1 cellular context compared by ENCODE assay signal in genomic region chr7:24965831-24966708, GRCh38.
TF ChIP-seq lines count a peak whose summit lies in the region.

No MANE protein-coding gene starts in this region.

TF ChIP-seq in K562, 482 proteins besides CTCF, POLR2A, EP300 and RAD21 (continued from another document and continues in another):
- TF ChIP-seq ZNF398 (CRISPR knock-in tag; IDR thresholded peaks at IDR 0.05) (no peak), SP1 (CRISPR knock-in tag; IDR thresholded peaks at IDR 0.05) (no peak), U2AF2 (optimal IDR thresholded peaks at IDR 0.05; ENCODE audit: low read depth, low read length) (no peak), CREB3 (tag; conservative IDR thresholded peaks at IDR 0.05; ENCODE audit: low read depth) (no peak), BCOR (IDR thresholded peaks at IDR 0.05) (no peak), NELFE (IDR thresholded peaks at IDR 0.05; ENCODE audit: insufficient read depth, insufficient read length) (no peak), RCOR1 (IDR thresholded peaks at IDR 0.05; ENCODE audit: borderline replicate concordance in 1 of 2, low read depth in 2 of 2, low read length in 2 of 2) (0 out of 4 replicates have a peak, but pooled peaks of 1 of the 2 experiments have one; percentile 16), SOX6 (IDR thresholded peaks at IDR 0.05) (peak; percentile 46; the same call in 1 of the 2 replicates), CBFA2T2 (conservative IDR thresholded peaks at IDR 0.05) (peak; percentile 19), ZNF174 (CRISPR knock-in tag; IDR thresholded peaks at IDR 0.05) (no peak), STAT5B (CRISPR knock-in tag; IDR thresholded peaks at IDR 0.05) (no peak), HNRNPH1 (optimal IDR thresholded peaks at IDR 0.05; ENCODE audit: low read depth, low read length) (no peak), ZNF143 (CRISPR knock-in tag; IDR thresholded peaks at IDR 0.05) (no peak), ESRRB (CRISPR knock-in tag; IDR thresholded peaks at IDR 0.05; ENCODE audit: borderline replicate concordance) (no peak), SFPQ (IDR thresholded peaks at IDR 0.05; ENCODE audit: low read depth, low read length) (no peak), SMAD3 (CRISPR knock-in tag; conservative IDR thresholded peaks at IDR 0.05) (no peak), ZBTB2 (IDR thresholded peaks at IDR 0.05) (no peak), CTBP1 (IDR thresholded peaks at IDR 0.05; ENCODE audit: borderline replicate concordance) (peak; percentile 57; the same call in 1 of the 2 replicates), NCOA2 (IDR thresholded peaks at IDR 0.05; ENCODE audit: partially characterized antibody in 2 of 2) (no peak), ZNF668 (CRISPR knock-in tag; IDR thresholded peaks at IDR 0.05) (no peak), PBX2 (CRISPR knock-in tag; IDR thresholded peaks at IDR 0.05; ENCODE audit: low read depth) (no peak), PBX2 (tag; conservative IDR thresholded peaks at IDR 0.05; ENCODE audit: low read depth) (no peak)
- TF ChIP-seq, protein P1, sequence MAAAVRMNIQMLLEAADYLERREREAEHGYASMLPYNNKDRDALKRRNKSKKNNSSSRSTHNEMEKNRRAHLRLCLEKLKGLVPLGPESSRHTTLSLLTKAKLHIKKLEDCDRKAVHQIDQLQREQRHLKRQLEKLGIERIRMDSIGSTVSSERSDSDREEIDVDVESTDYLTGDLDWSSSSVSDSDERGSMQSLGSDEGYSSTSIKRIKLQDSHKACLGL (CRISPR knock-in tag; IDR thresholded peaks at IDR 0.05; ENCODE audit: borderline replicate concordance, poor library complexity, severe bottlenecking): no peak
- TF ChIP-seq, protein P2, sequence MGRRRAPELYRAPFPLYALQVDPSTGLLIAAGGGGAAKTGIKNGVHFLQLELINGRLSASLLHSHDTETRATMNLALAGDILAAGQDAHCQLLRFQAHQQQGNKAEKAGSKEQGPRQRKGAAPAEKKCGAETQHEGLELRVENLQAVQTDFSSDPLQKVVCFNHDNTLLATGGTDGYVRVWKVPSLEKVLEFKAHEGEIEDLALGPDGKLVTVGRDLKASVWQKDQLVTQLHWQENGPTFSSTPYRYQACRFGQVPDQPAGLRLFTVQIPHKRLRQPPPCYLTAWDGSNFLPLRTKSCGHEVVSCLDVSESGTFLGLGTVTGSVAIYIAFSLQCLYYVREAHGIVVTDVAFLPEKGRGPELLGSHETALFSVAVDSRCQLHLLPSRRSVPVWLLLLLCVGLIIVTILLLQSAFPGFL (CRISPR knock-in tag; IDR thresholded peaks at IDR 0.05): no peak
- TF ChIP-seq, protein P3, sequence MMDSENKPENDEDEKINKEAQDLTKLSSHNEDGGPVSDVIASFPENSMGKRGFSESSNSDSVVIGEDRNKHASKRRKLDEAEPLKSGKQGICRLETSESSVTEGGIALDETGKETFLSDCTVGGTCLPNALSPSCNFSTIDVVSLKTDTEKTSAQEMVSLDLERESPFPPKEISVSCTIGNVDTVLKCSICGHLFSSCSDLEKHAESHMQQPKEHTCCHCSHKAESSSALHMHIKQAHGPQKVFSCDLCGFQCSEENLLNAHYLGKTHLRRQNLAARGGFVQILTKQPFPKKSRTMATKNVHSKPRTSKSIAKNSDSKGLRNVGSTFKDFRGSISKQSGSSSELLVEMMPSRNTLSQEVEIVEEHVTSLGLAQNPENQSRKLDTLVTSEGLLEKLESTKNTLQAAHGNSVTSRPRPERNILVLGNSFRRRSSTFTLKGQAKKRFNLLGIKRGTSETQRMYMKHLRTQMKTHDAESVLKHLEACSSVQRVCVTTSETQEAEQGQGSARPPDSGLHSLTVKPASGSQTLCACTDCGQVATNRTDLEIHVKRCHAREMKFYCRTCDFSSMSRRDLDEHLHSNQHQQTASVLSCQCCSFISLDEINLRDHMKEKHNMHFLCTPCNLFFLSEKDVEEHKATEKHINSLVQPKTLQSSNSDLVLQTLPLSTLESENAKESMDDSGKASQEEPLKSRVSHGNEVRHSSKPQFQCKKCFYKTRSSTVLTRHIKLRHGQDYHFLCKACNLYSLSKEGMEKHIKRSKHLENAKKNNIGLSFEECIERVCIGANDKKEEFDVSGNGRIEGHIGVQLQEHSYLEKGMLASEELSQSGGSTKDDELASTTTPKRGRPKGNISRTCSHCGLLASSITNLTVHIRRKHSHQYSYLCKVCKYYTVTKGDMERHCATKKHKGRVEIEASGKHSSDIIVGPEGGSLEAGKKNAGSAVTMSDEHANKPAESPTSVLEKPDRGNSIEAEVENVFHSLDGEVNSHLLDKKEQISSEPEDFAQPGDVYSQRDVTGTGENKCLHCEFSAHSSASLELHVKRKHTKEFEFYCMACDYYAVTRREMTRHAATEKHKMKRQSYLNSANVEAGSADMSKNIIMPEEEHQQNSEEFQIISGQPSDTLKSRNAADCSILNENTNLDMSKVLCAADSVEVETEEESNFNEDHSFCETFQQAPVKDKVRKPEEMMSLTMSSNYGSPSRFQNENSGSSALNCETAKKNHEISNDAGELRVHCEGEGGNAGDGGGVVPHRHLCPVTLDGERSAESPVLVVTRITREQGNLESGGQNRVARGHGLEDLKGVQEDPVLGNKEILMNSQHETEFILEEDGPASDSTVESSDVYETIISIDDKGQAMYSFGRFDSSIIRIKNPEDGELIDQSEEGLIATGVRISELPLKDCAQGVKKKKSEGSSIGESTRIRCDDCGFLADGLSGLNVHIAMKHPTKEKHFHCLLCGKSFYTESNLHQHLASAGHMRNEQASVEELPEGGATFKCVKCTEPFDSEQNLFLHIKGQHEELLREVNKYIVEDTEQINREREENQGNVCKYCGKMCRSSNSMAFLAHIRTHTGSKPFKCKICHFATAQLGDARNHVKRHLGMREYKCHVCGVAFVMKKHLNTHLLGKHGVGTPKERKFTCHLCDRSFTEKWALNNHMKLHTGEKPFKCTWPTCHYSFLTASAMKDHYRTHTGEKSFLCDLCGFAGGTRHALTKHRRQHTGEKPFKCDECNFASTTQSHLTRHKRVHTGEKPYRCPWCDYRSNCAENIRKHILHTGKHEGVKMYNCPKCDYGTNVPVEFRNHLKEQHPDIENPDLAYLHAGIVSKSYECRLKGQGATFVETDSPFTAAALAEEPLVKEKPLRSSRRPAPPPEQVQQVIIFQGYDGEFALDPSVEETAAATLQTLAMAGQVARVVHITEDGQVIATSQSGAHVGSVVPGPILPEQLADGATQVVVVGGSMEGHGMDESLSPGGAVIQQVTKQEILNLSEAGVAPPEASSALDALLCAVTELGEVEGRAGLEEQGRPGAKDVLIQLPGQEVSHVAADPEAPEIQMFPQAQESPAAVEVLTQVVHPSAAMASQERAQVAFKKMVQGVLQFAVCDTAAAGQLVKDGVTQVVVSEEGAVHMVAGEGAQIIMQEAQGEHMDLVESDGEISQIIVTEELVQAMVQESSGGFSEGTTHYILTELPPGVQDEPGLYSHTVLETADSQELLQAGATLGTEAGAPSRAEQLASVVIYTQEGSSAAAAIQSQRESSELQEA (IDR thresholded peaks at IDR 0.05; ENCODE audit: low read depth): no peak
- TF ChIP-seq, protein P4, sequence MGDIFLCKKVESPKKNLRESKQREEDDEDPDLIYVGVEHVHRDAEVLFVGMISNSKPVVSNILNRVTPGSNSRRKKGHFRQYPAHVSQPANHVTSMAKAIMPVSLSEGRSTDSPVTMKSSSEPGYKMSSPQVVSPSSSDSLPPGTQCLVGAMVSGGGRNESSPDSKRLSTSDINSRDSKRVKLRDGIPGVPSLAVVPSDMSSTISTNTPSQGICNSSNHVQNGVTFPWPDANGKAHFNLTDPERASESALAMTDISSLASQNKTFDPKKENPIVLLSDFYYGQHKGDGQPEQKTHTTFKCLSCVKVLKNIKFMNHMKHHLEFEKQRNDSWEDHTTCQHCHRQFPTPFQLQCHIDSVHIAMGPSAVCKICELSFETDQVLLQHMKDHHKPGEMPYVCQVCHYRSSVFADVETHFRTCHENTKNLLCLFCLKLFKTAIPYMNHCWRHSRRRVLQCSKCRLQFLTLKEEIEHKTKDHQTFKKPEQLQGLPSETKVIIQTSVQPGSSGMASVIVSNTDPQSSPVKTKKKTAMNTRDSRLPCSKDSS (IDR thresholded peaks at IDR 0.05; ENCODE audit: low read depth, partially characterized antibody): no peak
